In genomic region chr5:34523382-34523716, GRCh38 we compare ENCODE assay signal across 12 cellular contexts.
A peak's percentile ranks its signal among the peaks of the same experiment; 100 is the strongest.
DNase-seq lines count a peak whose midpoint lies in the region; ATAC-seq and TF ChIP-seq lines count a peak whose summit lies in the region.
"Had no signal": no experiment of that assay in that cellular context is flagged by ENCODE, and none has a peak within 500 bp of the region (broad histone marks: within the 10 kb centered on the region; RNA-seq: fewer than 3 reads in every experiment).

No MANE protein-coding gene starts in this region.

- H3K9me3 Mint-ChIP-seq in osteocyte (ENCODE audit: unreplicated experiment), result no peaks in the 10 kb centered on the region
- H3K9me3 Mint-ChIP-seq: stimulated activated effector memory CD8-positive, alpha-beta T cell treated with anti-CD3 and anti-CD28 coated beads, Interleukin-12 subunit alpha, Interleukin-12 subunit beta, amount 100 ng/mL, for 72 hours had no signal

- H3K4me3 Mint-ChIP-seq in osteocyte (ENCODE audit: unreplicated experiment), result no peak overlapping the region
- H3K4me3 Mint-ChIP-seq: stimulated activated effector memory CD8-positive, alpha-beta T cell treated with anti-CD3 and anti-CD28 coated beads, Interleukin-12 subunit alpha, Interleukin-12 subunit beta, amount 100 ng/mL, for 72 hours had no signal

- H3K27me3 Mint-ChIP-seq in osteocyte (ENCODE audit: unreplicated experiment), result no peaks in the 10 kb centered on the region

- ATAC-seq in GM18502 (IDR thresholded peaks at IDR 0.05; ENCODE audit: poor library complexity, unreplicated experiment), result peak; percentile 18
- ATAC-seq in HG02678 (IDR thresholded peaks at IDR 0.05; ENCODE audit: unreplicated experiment), result peak; percentile 12
- ATAC-seq in GM18861 (IDR thresholded peaks at IDR 0.05; ENCODE audit: unreplicated experiment), result no peak

- H3K4me1 Mint-ChIP-seq in osteocyte (ENCODE audit: unreplicated experiment), result peaks cover 22% of the 10 kb centered on the region
- H3K4me1 Mint-ChIP-seq: stimulated activated effector memory CD8-positive, alpha-beta T cell treated with anti-CD3 and anti-CD28 coated beads, Interleukin-12 subunit alpha, Interleukin-12 subunit beta, amount 100 ng/mL, for 72 hours had no signal

- H3K27ac ChIP-seq in VCaP, result peak overlapping the region; percentile 44; the same call in 1 of the 2 replicates
- H3K27ac ChIP-seq: epithelial cell of prostate, parathyroid adenoma, SK-N-MC had no signal

- TF ChIP-seq CTCF in VCaP (conservative IDR thresholded peaks at IDR 0.05) (peak; percentile 54), osteocyte (IDR thresholded peaks at IDR 0.05) (no peak)

- DNase-seq in osteocyte (ENCODE audit: extremely low spot score, unreplicated experiment) (no peak), T-helper 2 cell (no peak), NCI-H774 (lab: John Stamatoyannopoulos, UW) (no peak), MV-4-11 (lab: John Stamatoyannopoulos, UW) (no peak)

- H3K36me3 Mint-ChIP-seq in osteocyte (ENCODE audit: unreplicated experiment), result no peaks in the 10 kb centered on the region
- H3K36me3 Mint-ChIP-seq: stimulated activated effector memory CD8-positive, alpha-beta T cell treated with anti-CD3 and anti-CD28 coated beads, Interleukin-12 subunit alpha, Interleukin-12 subunit beta, amount 100 ng/mL, for 72 hours had no signal

- H3K27ac Mint-ChIP-seq in osteocyte (ENCODE audit: unreplicated experiment), result peak overlapping the region; percentile 60
- H3K27ac Mint-ChIP-seq: stimulated activated effector memory CD8-positive, alpha-beta T cell treated with anti-CD3 and anti-CD28 coated beads, Interleukin-12 subunit alpha, Interleukin-12 subunit beta, amount 100 ng/mL, for 72 hours had no signal
